In genomic region chr1:224390517-224390916, GRCh38 we compare ENCODE assay signal across 34 cellular contexts.
"Had no signal": no experiment of that assay in that cellular context is flagged by ENCODE, and none has a peak within 500 bp of the region (broad histone marks: within the 10 kb centered on the region; RNA-seq: fewer than 3 reads in every experiment).

No MANE protein-coding gene starts in this region.

- H3K9me3 Mint-ChIP-seq: activated CD8-positive, alpha-beta T cell treated with anti-CD3 and anti-CD28 coated beads for 36 hours; activated naive CD4-positive, alpha-beta T cell treated with anti-CD3 and anti-CD28 coated beads, Interleukin-2, amount 50 U/mL, for 72 hours; activated T-cell treated with anti-CD3 and anti-CD28 coated beads, Interleukin-2, amount 50 U/mL, for 72 hours; activated T-helper 17 cell treated with anti-CD3 and anti-CD28 coated beads, Interleukin-2, amount 50 U/mL, for 72 hours; brain; T-cell had no signal

- ATAC-seq: activated CD8-positive, alpha-beta T cell treated with anti-CD3 and anti-CD28 coated beads for 36 hours; activated naive CD4-positive, alpha-beta T cell treated with anti-CD3 and anti-CD28 coated beads, Interleukin-2, amount 50 U/mL, for 72 hours; activated T-cell treated with anti-CD3 and anti-CD28 coated beads, Interleukin-2, amount 50 U/mL, for 72 hours; activated T-helper 17 cell treated with anti-CD3 and anti-CD28 coated beads, Interleukin-2, amount 50 U/mL, for 72 hours; K562; PC-3; Right ventricle myocardium inferior; SK-N-SH treated with all-trans-retinoic acid at 6 μM for 48 hours; T-cell had no signal

- H3K4me1 ChIP-seq: Peyer's patch had no signal

- H3K27me3 ChIP-seq: MG63, Peyer's patch had no signal

- FAIRE-seq: K562 had no signal

- H3K27ac ChIP-seq: Peyer's patch, WERI-Rb-1 had no signal

- H3K9me3 ChIP-seq: MG63, Peyer's patch had no signal

- H3K4me3 ChIP-seq: K562, MG63, Peyer's patch had no signal

- H3K4me3 Mint-ChIP-seq: activated CD8-positive, alpha-beta T cell treated with anti-CD3 and anti-CD28 coated beads for 36 hours; activated T-cell treated with anti-CD3 and anti-CD28 coated beads, Interleukin-2, amount 50 U/mL, for 72 hours; activated T-helper 17 cell treated with anti-CD3 and anti-CD28 coated beads, Interleukin-2, amount 50 U/mL, for 72 hours; brain; T-cell had no signal

- DNase-seq: activated CD4-positive, alpha-beta T cell treated with anti-CD3 and anti-CD28 coated beads for 1 hour; activated CD4-positive, alpha-beta T cell treated with anti-CD3 and anti-CD28 coated beads for 48 hours; activated CD4-positive, CD25-positive, alpha-beta regulatory T cell; activated CD8-positive, alpha-beta T cell treated with anti-CD3 and anti-CD28 coated beads for 36 hours; activated effector memory CD4-positive, alpha-beta T cell treated with anti-CD3 and anti-CD28 coated beads, Interleukin-2, amount 50 U/mL, for 16 hours; activated naive CD4-positive, alpha-beta T cell; activated T-cell treated with anti-CD3 and anti-CD28 coated beads, Interleukin-2, amount 50 U/mL, for 1 hour; activated T-cell treated with anti-CD3 and anti-CD28 coated beads, Interleukin-2, amount 50 U/mL, for 72 hours; anterior cingulate cortex; central memory CD4-positive, alpha-beta T cell; MG63; NCI-H1048; NCI-H1105 treated with DMSO at 0.1 percent for 48 hours; NCI-H1436; NCI-H1694; NCI-H2029; NCI-H345; NCI-H524 treated with DMSO at 0.1 percent for 48 hours; NCI-H748 treated with DMSO at 0.1 percent for 48 hours; NK-92 treated with Interleukin-12 subunit alpha and Interleukin-12 subunit beta, amount 100 ng/mL, for 24 hours; PC-3; Peyer's patch; RPMI8226; SIG-M5; T-cell; T-helper 2 cell; T-helper 9 cell; WERI-Rb-1 had no signal

- H3K27me3 Mint-ChIP-seq: activated CD8-positive, alpha-beta T cell treated with anti-CD3 and anti-CD28 coated beads for 36 hours; activated T-helper 17 cell treated with anti-CD3 and anti-CD28 coated beads, Interleukin-2, amount 50 U/mL, for 72 hours; brain; T-cell had no signal

- H3K27ac Mint-ChIP-seq: activated CD8-positive, alpha-beta T cell treated with anti-CD3 and anti-CD28 coated beads for 36 hours; activated naive CD4-positive, alpha-beta T cell treated with anti-CD3 and anti-CD28 coated beads, Interleukin-2, amount 50 U/mL, for 72 hours; activated T-cell treated with anti-CD3 and anti-CD28 coated beads, Interleukin-2, amount 50 U/mL, for 72 hours; activated T-helper 17 cell treated with anti-CD3 and anti-CD28 coated beads, Interleukin-2, amount 50 U/mL, for 72 hours; brain had no signal
